ENCODE assay signal across 9 cellular contexts in genomic region chr9:78035369-78035993, GRCh38. TPM values are rescaled to one million over a fixed set of nuclear protein-coding genes. Genes with fewer than 3 reads are reported as not detected.
DNase-seq lines count a peak whose midpoint lies in the region; ATAC-seq, FAIRE-seq and TF ChIP-seq lines count a peak whose summit lies in the region.
"Had no signal": no experiment of that assay in that cellular context is flagged by ENCODE, and none has a peak within 500 bp of the region (broad histone marks: within the 10 kb centered on the region; RNA-seq: fewer than 3 reads in every experiment).

No MANE protein-coding gene starts in this region.

- H3K4me1 ChIP-seq in H1 (replicated peaks in 1 of 4; ENCODE audit: control insufficient read depth in 3 of 4, insufficient read depth in 4 of 4, low read length in 3 of 4) (peaks cover 0 to 5% (median 0%) of the 10 kb centered on the region in 4 experiments; a peak in 3 of 7 replicates), mesenchymal stem cell (ENCODE audit: control insufficient read depth, insufficient read depth, low read depth, low read length) (peaks cover 4% of the 10 kb centered on the region)

- in situ Hi-C loops in Caki2 (cut with HindIII; ENCODE audit: low pct_unique_long_range_greater_than_20kb, low sequenced_read_pairs) = no loop called here

- peaks cover under 1% of the 10 kb centered on the region; the same call in 1 of the 2 replicates for H3K79me1 ChIP-seq in H1 (ENCODE audit: low read depth, low read length)
- H3K79me1 ChIP-seq in mesenchymal stem cell (replicated peaks; ENCODE audit: low read length, poor library complexity, severe bottlenecking) = no peaks in the 10 kb centered on the region

- H3K9ac ChIP-seq in H1 (replicated peaks in 1 of 4; ENCODE audit: extremely low read depth in 1 of 4, low read depth in 3 of 4, low read length in 3 of 4) (no peak overlapping the region), mesenchymal stem cell (ENCODE audit: low read length) (peak overlapping the region; percentile 44)

- no peak overlapping the region for H3K18ac ChIP-seq in H1 (ENCODE audit: extremely low read depth, low read length)
- H3K18ac ChIP-seq in mesenchymal stem cell (ENCODE audit: low read depth in 1 of 2, low read length in 2 of 2) = no peak overlapping the region

- no peak for TF ChIP-seq POLR2A in H1 (IDR thresholded peaks at IDR 0.05; ENCODE audit: control extremely low read depth in 1 of 2, low read depth in 2 of 2, low read length in 2 of 2)

- H3K27ac Mint-ChIP-seq in HFFc6 = peak overlapping the region; percentile 38
- H3K27ac Mint-ChIP-seq: activated B cell treated with CpG ODN at 0.5 μM for 24 hours had no signal

- H2BK12ac ChIP-seq in H1 (ENCODE audit: low read depth, low read length) (no peak overlapping the region), mesenchymal stem cell (ENCODE audit: low read length in 2 of 2) (no peak overlapping the region)

- TF ChIP-seq CTCF in HFFc6 (IDR thresholded peaks at IDR 0.05) (peak; percentile 96), H1 (IDR thresholded peaks at IDR 0.05; ENCODE audit: control extremely low read depth in 1 of 3, insufficient read depth in 1 of 3, low read depth in 1 of 3, low read length in 3 of 3) (peak; percentile 16 to 76 (median 74))

- H2AFZ ChIP-seq in H1 (ENCODE audit: low read length) (peak overlapping the region; percentile 56; the same call in 1 of the 2 replicates), mesenchymal stem cell (ENCODE audit: low read depth, low read length) (no peak overlapping the region)

- H4K20me1 ChIP-seq in H1 (replicated peaks in 1 of 2; ENCODE audit: control insufficient read depth in 1 of 2, insufficient read depth in 2 of 2, low read length in 2 of 2) = no peaks in the 10 kb centered on the region

- H3K9me3 ChIP-seq in H1 (ENCODE audit: insufficient read depth in 2 of 2, low read depth in 1 of 2, low read length in 1 of 2) (no peaks in the 10 kb centered on the region), mesenchymal stem cell (ENCODE audit: control insufficient read depth, low read length) (no peaks in the 10 kb centered on the region)

- H2BK5ac ChIP-seq in H1 (ENCODE audit: low read depth, low read length) (no peak overlapping the region), mesenchymal stem cell (ENCODE audit: low read depth, low read length, poor library complexity, severe bottlenecking) (no peak overlapping the region)

- no peak overlapping the region for H4K5ac ChIP-seq in H1 (ENCODE audit: insufficient read length, low read depth, low read length)

- peak overlapping the region; percentile 44 for H3K4me3 Mint-ChIP-seq in HFFc6
- H3K4me3 Mint-ChIP-seq: activated B cell treated with CpG ODN at 0.5 μM for 24 hours had no signal

- H3K79me2 ChIP-seq in H1 (ENCODE audit: control insufficient read depth in 1 of 2, insufficient read depth in 2 of 2, low read length in 2 of 2) = peaks cover 0 to 2% of the 10 kb centered on the region in 2 experiments; a peak in 1 of 4 replicates

- peaks cover 2% of the 10 kb centered on the region; the same call in 1 of the 2 replicates for H3K23me2 ChIP-seq in H1 (ENCODE audit: low read depth, low read length)

- WGBS in H1 (ENCODE audit: extremely low coverage in 1 of 2, insufficient coverage in 1 of 2, insufficient read length in 1 of 2, insufficient replicate concordance in 2 of 2, low coverage in 1 of 2, low lambda C conversion rate in 2 of 2, missing lambda C conversion rate in 1 of 2), 2 experiments = 37% methylated on average over 10 of the region's 10 CpGs; no CpG with 5 or more reads in 1 of the 2 experiments
- WGBS in mesenchymal stem cell = 40% methylated on average over 7 of the region's 10 CpGs

- H3K27me3 ChIP-seq in H1 (replicated peaks in 1 of 4; ENCODE audit: control insufficient read depth in 3 of 4, extremely low read depth in 1 of 4, insufficient read depth in 3 of 4, low read length in 3 of 4) (no peaks in the 10 kb centered on the region), mesenchymal stem cell (ENCODE audit: control insufficient read depth in 1 of 2, insufficient read depth in 1 of 2, low read length in 2 of 2) (no peaks in the 10 kb centered on the region)

- H4K91ac ChIP-seq in H1 (replicated peaks; ENCODE audit: insufficient read length, low read length) (no peak overlapping the region), mesenchymal stem cell (ENCODE audit: low read length) (no peak overlapping the region)

- H2BK120ac ChIP-seq in H1 (replicated peaks; ENCODE audit: low read depth, low read length) (no peak overlapping the region), mesenchymal stem cell (ENCODE audit: low read depth, low read length) (no peak overlapping the region)

- no peaks in the 10 kb centered on the region for H3K9me3 Mint-ChIP-seq in HFFc6
- H3K9me3 Mint-ChIP-seq: activated B cell treated with CpG ODN at 0.5 μM for 24 hours had no signal

- H3K4me2 ChIP-seq in H1 (ENCODE audit: insufficient read depth in 1 of 2, low read depth in 2 of 2, low read length in 2 of 2) (no peak overlapping the region), mesenchymal stem cell (ENCODE audit: low read length, poor library complexity, severe bottlenecking) (no peak overlapping the region)

- TF ChIP-seq RAD21 in H1 (IDR thresholded peaks at IDR 0.05 in 1 of 2, conservative IDR thresholded peaks at IDR 0.05 in 1 of 2; ENCODE audit: low read depth in 2 of 2, low read length in 2 of 2) = peak; percentile 79 to 88

- H3K4ac ChIP-seq in H1 (replicated peaks; ENCODE audit: insufficient read length, low read depth, low read length) (no peak overlapping the region), mesenchymal stem cell (ENCODE audit: low read depth in 1 of 2, low read length in 2 of 2) (no peak overlapping the region)

- H2BK15ac ChIP-seq in H1 (ENCODE audit: low read length) (no peak overlapping the region), mesenchymal stem cell (ENCODE audit: low read depth, poor library complexity, severe bottlenecking) (no peak overlapping the region)

- no peaks in the 10 kb centered on the region for H3K36me3 Mint-ChIP-seq in HFFc6 (ENCODE audit: low read depth)

- peak; percentile 92 for FAIRE-seq in H1 (lab: Jason Lieb, UNC)

- H3K56ac ChIP-seq in H1 (replicated peaks; ENCODE audit: insufficient read length, low read depth, low read length) = no peak overlapping the region

- H3K23ac ChIP-seq in H1 (ENCODE audit: insufficient read length) (no peak overlapping the region), mesenchymal stem cell (ENCODE audit: low read length in 2 of 2) (no peak overlapping the region)

- no peak for TF ChIP-seq EP300 in H1 (IDR thresholded peaks at IDR 0.05; ENCODE audit: borderline replicate concordance in 1 of 2, low read depth in 2 of 2, low read length in 2 of 2)

- no peak for ATAC-seq in GM19395 (IDR thresholded peaks at IDR 0.05; ENCODE audit: unreplicated experiment)

- H2AK5ac ChIP-seq in H1 (ENCODE audit: low read depth, low read length) = no peak overlapping the region
- no peak overlapping the region for H2AK5ac ChIP-seq in mesenchymal stem cell (ENCODE audit: low read length, severe bottlenecking)

- no peaks in the 10 kb centered on the region for H3K36me3 ChIP-seq in H1 (ENCODE audit: control insufficient read depth in 2 of 4, insufficient read depth in 4 of 4, low read length in 3 of 4)
- no peaks in the 10 kb centered on the region for H3K36me3 ChIP-seq in mesenchymal stem cell (ENCODE audit: control insufficient read depth in 1 of 2, insufficient read depth in 2 of 2, low read depth in 1 of 2, low read length in 2 of 2)

- peaks cover 35% of the 10 kb centered on the region for H3K4me1 Mint-ChIP-seq in HFFc6 (ENCODE audit: low read depth)

- no peak overlapping the region for H4K8ac ChIP-seq in H1 (ENCODE audit: extremely low read depth, insufficient read depth, low read length)
- no peak overlapping the region for H4K8ac ChIP-seq in mesenchymal stem cell (ENCODE audit: low read length)

- no peak overlapping the region for H2BK20ac ChIP-seq in H1 (ENCODE audit: low read length)

- H3K4me3 ChIP-seq in H1 (ENCODE audit: extremely low read depth in 1 of 4, insufficient read depth in 2 of 4, low read depth in 3 of 4, low read length in 4 of 4) (no peak overlapping the region), mesenchymal stem cell (ENCODE audit: insufficient read depth in 1 of 2, low read depth in 1 of 2, low read length in 2 of 2) (no peak overlapping the region)

- H3K27ac ChIP-seq in H1 (ENCODE audit: low read depth, low read length) (no peak overlapping the region), mesenchymal stem cell (ENCODE audit: low read length, poor library complexity, severe bottlenecking) (no peak overlapping the region)

- CTCF ChIA-PET in H1 (lab: Charles Lee; ENCODE audit: partially characterized antibody) = interaction anchor here (0.7 to 4.7 kb wide), 62 partner anchors 10 to 602 kb away, joined by 3 to 76 read pairs (median 5); no protein-coding TSS in a partner anchor

- DNase-seq in Caki2 (ENCODE audit: low read depth) = peak; percentile 58
- peak; percentile 76 for DNase-seq in HFFc6
- peak; percentile 30 to 67 for DNase-seq in NCI-H446 (lab: John Stamatoyannopoulos, UW)
- DNase-seq in activated CD4-positive, alpha-beta T cell treated with anti-CD3 and anti-CD28 coated beads, Interleukin-2, amount 50 U/mL, for 1 hour = peak; percentile 40
- no peak for DNase-seq in H1 (ENCODE audit: low read depth in 1 of 2, low spot score in 2 of 2)
- peak; percentile 85 for DNase-seq in mesenchymal stem cell
- DNase-seq in stromal cell of bone marrow (ENCODE audit: low read depth) = peak; percentile 65
- DNase-seq: activated B cell treated with CpG ODN at 0.5 μM for 24 hours had no signal

- H3K27me3 Mint-ChIP-seq in HFFc6 (ENCODE audit: insufficient read depth) = no peaks in the 10 kb centered on the region

- POLR2A ChIA-PET in H1 (lab: Charles Lee; ENCODE audit: partially characterized antibody) = interaction anchor here (1.1 kb wide), 1 partner anchor 12 kb away, joined by 3 read pairs; no protein-coding TSS in a partner anchor

- H3K14ac ChIP-seq in H1 (ENCODE audit: insufficient read length) (no peak overlapping the region), mesenchymal stem cell (ENCODE audit: low read length in 2 of 2) (no peak overlapping the region)

TF ChIP-seq in H1, 55 proteins besides CTCF, POLR2A, EP300 and RAD21 (continues in another document):
- no peak for TF ChIP-seq BCL11A (IDR thresholded peaks at IDR 0.05; ENCODE audit: low read depth in 2 of 2, low read length in 2 of 2)

RNA-seq across cellular contexts. Expression of gene GNAQ, which starts 3.9 kb away (rescaled TPM):
- total RNA-seq in Caki2 (2014; rRNA removed; shearing (Covaris generic); ENCODE audit: low replicate concordance) = 12.4 and 37.2 TPM in 2 replicates
- total RNA-seq in HFFc6 (2021; fragmentation: NEBNext Ultra II Directional; extraction: Animal tissue kit (Norgen Biotek cat#: 25700)) = 10 to 100 TPM; 41.6 to 45.8 (median 44.3) TPM
- 58.6 and 63.8 TPM in 2 replicates for total RNA-seq in H1 (2021; fragmentation: NEBNext Ultra II Directional; extraction: Animal tissue kit (Norgen Biotek cat#: 25700))
- polyA plus RNA-seq in H1 (2011; rRNA removed) = 16.4 and 22.8 TPM in 2 replicates
- polyA plus RNA-seq in H1 (2011; cell fraction: cytosol; rRNA removed) = 18.8 TPM
- polyA plus RNA-seq in H1 (2011; cell fraction: nucleus; rRNA removed) = 20.1 TPM
- polyA plus RNA-seq in H1 (2012, experiment 1 of 2) = 22.8 to 37.7 TPM (median 30.2 TPM) in 4 replicates
- polyA plus RNA-seq in H1 (2012, experiment 2 of 2) = 2.3 TPM
- polyA plus RNA-seq in H1 (2013, experiment 1 of 2) = 33.6 TPM
- 28.9 TPM for polyA plus RNA-seq in H1 (2013, experiment 2 of 2)
- 93.6 and 106 TPM in 2 replicates for polyA minus RNA-seq in H1 (2011; rRNA and poly(A)+ RNA removed)
- 28.7 TPM for polyA minus RNA-seq in H1 (2011; cell fraction: cytosol; rRNA and poly(A)+ RNA removed)
- 63.2 TPM for polyA minus RNA-seq in H1 (2011; cell fraction: nucleus; rRNA and poly(A)+ RNA removed)
- polyA plus RNA-seq in mesenchymal stem cell (2013, experiment 1 of 2) = 27.9 TPM
- polyA plus RNA-seq in mesenchymal stem cell (2013, experiment 2 of 2) = 28.5 TPM

Comparison
In these comparisons a context has a peak if more than half of its experiments do, and no peak if none do; other contexts are left out.
1. DNase-seq: peak in Caki2 (single experiment), HFFc6 (single experiment), NCI-H446 (2 of 2), activated CD4-positive, alpha-beta T cell treated with anti-CD3 and anti-CD28 coated beads, Interleukin-2, amount 50 U/mL, for 1 hour (single experiment), mesenchymal stem cell (single experiment) and stromal cell of bone marrow (single experiment); none in H1 (0 of 2).